ENCODE assay signal across 13 cellular contexts in the genomic region with DNA sequence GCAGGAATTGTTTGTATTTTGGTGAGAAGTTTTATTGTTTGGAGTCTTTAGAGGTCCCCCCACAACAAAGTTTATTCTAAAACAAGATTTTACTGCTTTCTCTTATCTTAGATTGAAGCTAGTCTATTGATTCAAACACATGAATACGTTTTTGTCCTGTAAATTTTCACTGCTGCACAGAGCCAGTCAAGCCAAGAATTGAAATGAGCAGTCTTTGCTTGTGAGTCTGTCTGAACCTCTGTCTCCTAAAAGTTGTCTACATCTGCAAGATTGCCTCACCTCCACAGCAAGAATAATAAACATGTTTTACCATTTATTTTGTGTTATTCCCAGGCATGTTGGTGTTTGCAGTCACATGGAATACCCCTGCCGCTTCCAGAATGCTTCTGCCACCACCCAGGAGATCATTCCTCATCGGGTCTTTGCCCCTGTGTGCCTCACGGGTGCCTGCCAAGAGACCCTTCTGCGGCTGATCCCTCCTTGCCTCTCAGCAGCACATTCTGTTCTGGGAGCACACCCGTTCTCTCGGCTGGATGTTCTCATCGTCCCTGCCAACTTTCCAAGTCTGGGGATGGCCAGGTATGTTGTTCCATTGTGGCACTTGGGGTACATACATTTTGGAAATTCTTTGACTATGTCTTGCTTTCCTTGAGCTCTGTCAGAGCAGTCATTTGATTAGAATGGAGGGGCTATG.
DNase-seq lines count a peak whose midpoint lies in the region; ATAC-seq and TF ChIP-seq lines count a peak whose summit lies in the region.
"Had no signal": no experiment of that assay in that cellular context is flagged by ENCODE, and none has a peak within 500 bp of the region (broad histone marks: within the 10 kb centered on the region; RNA-seq: fewer than 3 reads in every experiment).

No MANE protein-coding gene starts in this region.

- DNase-seq in HFFc6 (no peak), astrocyte of the spinal cord (ENCODE audit: low read depth, low spot score) (peak; percentile 39), DMS79 treated with DMSO at 0.1 percent for 48 hours (lab: John Stamatoyannopoulos, UW) (no peak), NCI-H345 (lab: John Stamatoyannopoulos, UW) (no peak), SHP77 (lab: John Stamatoyannopoulos, UW) (no peak)
- DNase-seq: KG1, NCI-H2171 had no signal

- no peaks in the 10 kb centered on the region for H3K27me3 Mint-ChIP-seq in HFFc6 (ENCODE audit: insufficient read depth)
- H3K27me3 Mint-ChIP-seq: activated T-helper 17 cell treated with anti-CD3 and anti-CD28 coated beads, Interleukin-2, amount 50 U/mL, for 72 hours had no signal

- H3K4me1 ChIP-seq in subcutaneous abdominal adipose tissue (ENCODE audit: control insufficient read depth in 5 of 5, insufficient read depth in 5 of 5, low read length in 5 of 5) = peaks cover 0 to 4% (median 1%) of the 10 kb centered on the region in 5 donors

- peaks cover 39% of the 10 kb centered on the region for H3K36me3 Mint-ChIP-seq in HFFc6 (ENCODE audit: low read depth)
- H3K36me3 Mint-ChIP-seq: stimulated activated effector memory CD8-positive, alpha-beta T cell treated with anti-CD3 and anti-CD28 coated beads, Interleukin-12 subunit alpha, Interleukin-12 subunit beta, amount 100 ng/mL, for 72 hours had no signal

- in situ Hi-C loops in astrocyte of the spinal cord (cut with HindIII; ENCODE audit: low sequenced_read_pairs) = no loop called here

- H3K27ac ChIP-seq in layer of hippocampus (ENCODE audit: low read depth, low read length) (peak overlapping the region; percentile 70), subcutaneous abdominal adipose tissue (ENCODE audit: low read depth, low read length) (peak overlapping the region; percentile 46)
- H3K27ac ChIP-seq: C4-2B had no signal

- peak overlapping the region; percentile 9; the same call in 1 of the 2 replicates for H3K4me3 Mint-ChIP-seq in HFFc6
- H3K4me3 Mint-ChIP-seq: activated T-helper 17 cell treated with anti-CD3 and anti-CD28 coated beads, Interleukin-2, amount 50 U/mL, for 72 hours; stimulated activated effector memory CD8-positive, alpha-beta T cell treated with anti-CD3 and anti-CD28 coated beads, Interleukin-12 subunit alpha, Interleukin-12 subunit beta, amount 100 ng/mL, for 72 hours had no signal

- peaks cover 5 to 17% (median 9%) of the 10 kb centered on the region in 5 donors for H3K36me3 ChIP-seq in subcutaneous abdominal adipose tissue (ENCODE audit: control insufficient read depth in 5 of 5, insufficient read depth in 5 of 5, low read length in 5 of 5)

- H3K4me1 Mint-ChIP-seq in HFFc6 (ENCODE audit: low read depth) = peaks cover 61% of the 10 kb centered on the region

- H3K27me3 ChIP-seq in layer of hippocampus (ENCODE audit: control insufficient read depth, insufficient read depth, low read length) (no peaks in the 10 kb centered on the region), subcutaneous abdominal adipose tissue (ENCODE audit: control insufficient read depth in 5 of 5, insufficient read depth in 4 of 5, low read length in 5 of 5) (no peaks in the 10 kb centered on the region)

- no peaks in the 10 kb centered on the region for H3K9me3 ChIP-seq in subcutaneous abdominal adipose tissue (ENCODE audit: control insufficient read depth in 5 of 5, low read length in 5 of 5)

- no peak for ATAC-seq in GM19324 (IDR thresholded peaks at IDR 0.05; ENCODE audit: low FRiP score, unreplicated experiment)
- ATAC-seq: activated T-helper 17 cell treated with anti-CD3 and anti-CD28 coated beads, Interleukin-2, amount 50 U/mL, for 72 hours; stimulated activated effector memory CD8-positive, alpha-beta T cell treated with anti-CD3 and anti-CD28 coated beads, Interleukin-12 subunit alpha, Interleukin-12 subunit beta, amount 100 ng/mL, for 72 hours had no signal

- H3K27ac Mint-ChIP-seq in HFFc6 = peak overlapping the region; percentile 69
- H3K27ac Mint-ChIP-seq: activated T-helper 17 cell treated with anti-CD3 and anti-CD28 coated beads, Interleukin-2, amount 50 U/mL, for 72 hours; stimulated activated effector memory CD8-positive, alpha-beta T cell treated with anti-CD3 and anti-CD28 coated beads, Interleukin-12 subunit alpha, Interleukin-12 subunit beta, amount 100 ng/mL, for 72 hours had no signal

- no peaks in the 10 kb centered on the region for H3K9me3 Mint-ChIP-seq in HFFc6
- H3K9me3 Mint-ChIP-seq: activated T-helper 17 cell treated with anti-CD3 and anti-CD28 coated beads, Interleukin-2, amount 50 U/mL, for 72 hours; stimulated activated effector memory CD8-positive, alpha-beta T cell treated with anti-CD3 and anti-CD28 coated beads, Interleukin-12 subunit alpha, Interleukin-12 subunit beta, amount 100 ng/mL, for 72 hours had no signal

- no peak for TF ChIP-seq CTCF in HFFc6 (IDR thresholded peaks at IDR 0.05)
- no peak for TF ChIP-seq CTCF in astrocyte of the spinal cord (IDR thresholded peaks at IDR 0.05; ENCODE audit: low read depth, low read length)

- H3K4me3 ChIP-seq in astrocyte of the spinal cord (ENCODE audit: low read depth, low read length) (no peak overlapping the region), subcutaneous abdominal adipose tissue (ENCODE audit: low read depth in 1 of 5, low read length in 5 of 5) (no peak overlapping the region)

- no peak overlapping the region for H3K9ac ChIP-seq in subcutaneous abdominal adipose tissue (ENCODE audit: low read length in 5 of 5)
